In the genomic region with DNA sequence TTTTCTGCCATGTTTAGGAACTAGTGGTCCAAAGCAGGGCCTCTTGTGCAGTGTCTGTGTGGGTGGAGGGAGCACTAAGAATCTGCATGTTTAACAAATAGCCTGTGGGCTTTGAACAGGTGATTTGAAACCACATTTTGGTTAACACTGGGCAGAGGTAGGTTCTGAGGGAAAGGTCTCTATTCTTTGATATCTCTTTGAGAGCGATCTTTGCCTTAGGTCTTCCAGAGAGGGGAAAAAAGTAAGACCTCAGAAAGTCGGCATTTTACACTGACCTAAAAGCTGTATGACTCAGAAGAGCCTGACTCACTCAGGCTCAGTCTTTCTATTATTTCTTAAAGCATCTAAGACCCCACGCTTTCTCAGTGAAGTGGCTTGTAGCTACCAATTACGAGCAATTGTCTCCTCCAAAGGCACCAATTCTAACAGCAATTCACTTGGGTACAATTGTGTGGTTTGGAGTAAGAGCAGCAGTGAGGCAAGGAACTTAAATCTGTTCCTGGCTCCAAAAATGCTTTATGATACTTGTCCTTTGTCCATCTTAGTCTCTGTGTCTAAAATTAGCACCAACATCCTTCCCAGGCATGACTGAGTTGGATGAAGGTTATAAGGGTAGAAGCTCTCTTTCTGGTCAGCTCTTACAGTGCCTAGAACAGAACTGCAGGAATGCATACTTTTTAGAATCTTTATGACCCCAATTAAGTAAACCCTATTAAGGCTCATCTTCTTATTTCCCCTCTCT, we compare ENCODE assay signal across 6 cellular contexts. TPM values are rescaled to one million over a fixed set of nuclear protein-coding genes. Genes with fewer than 3 reads are reported as not detected.
DNase-seq lines count a peak whose midpoint lies in the region; ATAC-seq, FAIRE-seq and TF ChIP-seq lines count a peak whose summit lies in the region.

No MANE protein-coding gene starts in this region.

- in situ Hi-C loops in K562 (cut with MboI) = no loop called here

- POLR2A ChIA-PET in K562 (lab: Yijun Ruan, JAX) = interaction anchor here (2.1 kb wide), 1 partner anchor 13 kb away, joined by 7 read pairs; no protein-coding TSS in a partner anchor

- no peaks in the 10 kb centered on the region for H3K9me3 ChIP-seq in K562 (replicated peaks; ENCODE audit: control insufficient read depth, insufficient read depth, low read depth, low read length)
- no peaks in the 10 kb centered on the region for H3K9me3 ChIP-seq in pancreas

- peak overlapping the region; percentile 69 for H3K4me3 Mint-ChIP-seq in HFFc6

- H3K27me3 Mint-ChIP-seq in HFFc6 (ENCODE audit: insufficient read depth) = no peaks in the 10 kb centered on the region; the same call in 1 of the 2 replicates

- H3K4me3 ChIP-seq in K562 (no peak overlapping the region), pancreas (no peak overlapping the region)

- no peak for TF ChIP-seq POLR2A in K562 (conservative IDR thresholded peaks at IDR 0.05)

- H3K4me1 Mint-ChIP-seq in HFFc6 (ENCODE audit: low read depth) = peaks cover 32% of the 10 kb centered on the region

- H3K27ac ChIP-seq in K562 (ENCODE audit: extremely low read depth, low read depth, low read length) (no peak overlapping the region), pancreas (no peak overlapping the region)

- no peaks in the 10 kb centered on the region for H3K27me3 ChIP-seq in K562 (ENCODE audit: control insufficient read depth in 2 of 2, insufficient read depth in 2 of 2, low read length in 2 of 2)
- no peaks in the 10 kb centered on the region for H3K27me3 ChIP-seq in pancreas

- TF ChIP-seq EP300 in K562 (IDR thresholded peaks at IDR 0.05; ENCODE audit: low read length) = no peak

- H3K36me3 Mint-ChIP-seq in HFFc6 (ENCODE audit: low read depth) = peaks cover 32% of the 10 kb centered on the region

- no peak for FAIRE-seq in K562 (lab: Jason Lieb, UNC)
- FAIRE-seq in pancreas (lab: Jason Lieb, UNC) = no peak

- DNase-seq in HFFc6 (peak; percentile 47), K562 (ENCODE audit: extremely low read depth in 1 of 4, low spot score in 3 of 4) (no peak), pancreas (no peak), NCI-H1048 (lab: John Stamatoyannopoulos, UW) (no peak), superior temporal gyrus (ENCODE audit: extremely low spot score) (no peak), cerebellar nuclear complex (lab: John Stamatoyannopoulos, UW) (no peak)

- no peak; the same call in 2 of the 3 replicates for ATAC-seq in K562
- peak in 3 of 4 donors; percentile 14 to 54 (median 52) for ATAC-seq in pancreas

- H3K36me3 ChIP-seq in K562 (ENCODE audit: control insufficient read depth, insufficient read depth, low read length) = peaks cover 80% of the 10 kb centered on the region
- H3K36me3 ChIP-seq in pancreas = peaks cover 0 to 35% (median 15%) of the 10 kb centered on the region in 3 donors

- no peaks in the 10 kb centered on the region for H3K79me2 ChIP-seq in K562 (ENCODE audit: control insufficient read depth, insufficient read depth, low read length)

- no peak overlapping the region for H3K9ac ChIP-seq in K562 (ENCODE audit: insufficient read depth in 1 of 2, low read depth in 2 of 2, low read length in 2 of 2)

- WGBS in K562 (ENCODE audit: insufficient coverage, low coverage, missing lambda C conversion rate) = 76% methylated on average over 4 of the region's 4 CpGs
- 79 to 86% methylated on average over 4 of the region's 4 CpGs for WGBS in pancreas, 2 donors

- BruUV-seq in K562 (replicated peaks; lab: Mats Ljungman, UMichigan) = no TSS peak

- no peak overlapping the region for H3K4me2 ChIP-seq in K562 (ENCODE audit: insufficient read depth, low read length)

- H4K20me1 ChIP-seq in K562 (replicated peaks; ENCODE audit: control insufficient read depth, insufficient read depth, low read length) = no peaks in the 10 kb centered on the region

- CTCF ChIA-PET in K562 (lab: Yijun Ruan, JAX; ENCODE audit: low intra/inter-chr PET ratio) = no interaction called here

- H3K9me1 ChIP-seq in K562 (ENCODE audit: control insufficient read depth, insufficient read depth, low read length) = no peaks in the 10 kb centered on the region

- H3K4me1 ChIP-seq in K562 (replicated peaks in 1 of 2; ENCODE audit: control insufficient read depth in 2 of 2, insufficient read depth in 2 of 2, low read length in 2 of 2) (no peaks in the 10 kb centered on the region; a peak in 1 of 5 replicates), pancreas (no peaks in the 10 kb centered on the region)

- intact Hi-C loops in K562 (cut with micrococcal nuclease) = no loop called here
- intact Hi-C loops in pancreas (cut with DNase I) = no loop called here

- H3K9me3 Mint-ChIP-seq in HFFc6 = no peaks in the 10 kb centered on the region

- peak overlapping the region; percentile 88 for H3K27ac Mint-ChIP-seq in HFFc6

- no peak for TF ChIP-seq RAD21 in K562 (CRISPR knock-in tag; conservative IDR thresholded peaks at IDR 0.05 in 1 of 2, IDR thresholded peaks at IDR 0.05 in 1 of 2)

- TF ChIP-seq CTCF in HFFc6 (IDR thresholded peaks at IDR 0.05) (no peak), K562 (IDR thresholded peaks at IDR 0.05 in 2 of 3, conservative IDR thresholded peaks at IDR 0.05 in 1 of 3; ENCODE audit: insufficient read depth in 2 of 3, low read depth in 1 of 3, low read length in 3 of 3) (no peak), pancreas (IDR thresholded peaks at IDR 0.05) (no peak)

- H2AFZ ChIP-seq in K562 (ENCODE audit: low read depth, low read length) = no peak overlapping the region

RNA-seq across cellular contexts. Expression of a gene that starts 8.8 kb away (rescaled TPM):
- 10 to 100 TPM; 55.5 to 66.1 (median 59.0) TPM for total RNA-seq in HFFc6 (2021; fragmentation: NEBNext Ultra II Directional; extraction: Animal tissue kit (Norgen Biotek cat#: 25700))
- 38.8 and 45.9 TPM in 2 replicates for total RNA-seq in K562 (2011; cell fraction: chromatin; rRNA removed; ENCODE audit: low replicate concordance)
- 28.3 and 32.6 TPM in 2 replicates for total RNA-seq in K562 (2011; cell fraction: nucleolus; rRNA removed)
- total RNA-seq in K562 (2011; cell fraction: nucleoplasm; rRNA removed) = 30.9 and 46.0 TPM in 2 replicates
- total RNA-seq in K562 (2014; rRNA removed) = 53.3 and 65.7 TPM in 2 replicates
- total RNA-seq in K562 (2014; rRNA removed; fragmentation: Illumina TruSeq; extraction: Trizol) = 29.1 and 29.3 TPM in 2 replicates
- total RNA-seq in K562 (2015; rRNA removed; fragmentation: Illumina TruSeq; extraction: Trizol) = 28.3 and 31.8 TPM in 2 replicates
- total RNA-seq in K562 (2021) = 38.9 and 39.5 TPM in 2 replicates
- 94.1 and 95.6 TPM in 2 replicates for polyA plus RNA-seq in K562 (2011; rRNA removed)
- polyA plus RNA-seq in K562 (2011; cell fraction: cytosol; rRNA removed) = 76.7 and 80.9 TPM in 2 replicates
- polyA plus RNA-seq in K562 (2011; cell fraction: nucleus; rRNA removed) = 48.0 and 48.4 TPM in 2 replicates
- polyA plus RNA-seq in K562 (2012) = 43.7 and 47.1 TPM in 2 replicates
- 52.4 and 55.6 TPM in 2 replicates for polyA plus RNA-seq in K562 (2014; fragmentation: Illumina TruSeq; extraction: Trizol)
- polyA plus RNA-seq in K562 (2014; fragmentation: Nextera tagmentation; extraction: Ambion mirVana) = 10 to 100 TPM; 10.6 to 16.1 TPM
- polyA plus RNA-seq in K562 (2014; rRNA removed) = 58.7 and 68.3 TPM in 2 replicates
- polyA minus RNA-seq in K562 (2011; rRNA and poly(A)+ RNA removed) = 50.6 and 57.5 TPM in 2 replicates
- polyA minus RNA-seq in K562 (2011; cell fraction: cytosol; rRNA and poly(A)+ RNA removed) = 29.7 and 30.0 TPM in 2 replicates
- 13.5 and 25.0 TPM in 2 replicates for polyA minus RNA-seq in K562 (2011; cell fraction: nucleus; rRNA and poly(A)+ RNA removed)
- total RNA-seq in pancreas = 10 to 100 TPM; 11.2 to 22.1 (median 16.6) TPM
- polyA plus RNA-seq in pancreas = 10 to 100 TPM; 12.4 to 19.0 TPM

RNA-seq across cellular contexts. Expression of a gene that starts 39.7 kb away (rescaled TPM):
- total RNA-seq in HFFc6 (2021; fragmentation: NEBNext Ultra II Directional; extraction: Animal tissue kit (Norgen Biotek cat#: 25700)) = 10 to 100 TPM in 1 of 6 experiments, 1 to 10 TPM in 5; 5.4 to 11.6 (median 7.6) TPM
- 14.6 and 47.0 TPM in 2 replicates for total RNA-seq in K562 (2011; cell fraction: chromatin; rRNA removed; ENCODE audit: low replicate concordance)
- total RNA-seq in K562 (2011; cell fraction: nucleolus; rRNA removed) = 8.0 and 12.2 TPM in 2 replicates
- total RNA-seq in K562 (2011; cell fraction: nucleoplasm; rRNA removed) = 14.7 and 15.5 TPM in 2 replicates
- 5.9 and 8.0 TPM in 2 replicates for total RNA-seq in K562 (2014; rRNA removed)
- total RNA-seq in K562 (2014; rRNA removed; fragmentation: Illumina TruSeq; extraction: Trizol) = 14.5 and 16.7 TPM in 2 replicates
- total RNA-seq in K562 (2015; rRNA removed; fragmentation: Illumina TruSeq; extraction: Trizol) = 14.5 and 15.3 TPM in 2 replicates
- 8.8 and 12.0 TPM in 2 replicates for total RNA-seq in K562 (2021)
- polyA plus RNA-seq in K562 (2011; rRNA removed) = 8.7 and 11.9 TPM in 2 replicates
- polyA plus RNA-seq in K562 (2011; cell fraction: cytosol; rRNA removed) = 3.4 and 5.1 TPM in 2 replicates
- 13.2 and 15.3 TPM in 2 replicates for polyA plus RNA-seq in K562 (2011; cell fraction: nucleus; rRNA removed)
- polyA plus RNA-seq in K562 (2012) = 5.0 TPM in 2 replicates
- polyA plus RNA-seq in K562 (2014; fragmentation: Illumina TruSeq; extraction: Trizol) = 8.6 TPM in 2 replicates
- polyA plus RNA-seq in K562 (2014; fragmentation: Nextera tagmentation; extraction: Ambion mirVana) = 10 to 100 TPM in 1 of 2 experiments, 1 to 10 TPM in 1; 6.8 to 10.7 TPM
- 4.6 and 6.1 TPM in 2 replicates for polyA plus RNA-seq in K562 (2014; rRNA removed)
- 60.6 and 67.0 TPM in 2 replicates for polyA minus RNA-seq in K562 (2011; rRNA and poly(A)+ RNA removed)
- 5.5 and 11.5 TPM in 2 replicates for polyA minus RNA-seq in K562 (2011; cell fraction: cytosol; rRNA and poly(A)+ RNA removed)
- 13.2 and 21.1 TPM in 2 replicates for polyA minus RNA-seq in K562 (2011; cell fraction: nucleus; rRNA and poly(A)+ RNA removed)
- total RNA-seq in pancreas = 10 to 100 TPM in 5 of 6 donors, 1 to 10 TPM in 1; 9.4 to 23.5 (median 12.0) TPM
- 10 to 100 TPM; 14.7 to 20.8 TPM for polyA plus RNA-seq in pancreas

RNA-seq across cellular contexts. Expression of a gene that starts 52.3 kb away (rescaled TPM):
- total RNA-seq in HFFc6 (2021; fragmentation: NEBNext Ultra II Directional; extraction: Animal tissue kit (Norgen Biotek cat#: 25700)) = 10 to 100 TPM in 4 of 6 experiments, 1 to 10 TPM in 2; 5.9 to 14.9 (median 11.7) TPM
- 33.7 and 68.8 TPM in 2 replicates for total RNA-seq in K562 (2011; cell fraction: chromatin; rRNA removed; ENCODE audit: low replicate concordance)
- 20.2 and 25.4 TPM in 2 replicates for total RNA-seq in K562 (2011; cell fraction: nucleolus; rRNA removed)
- total RNA-seq in K562 (2011; cell fraction: nucleoplasm; rRNA removed) = 59.5 and 106 TPM in 2 replicates
- total RNA-seq in K562 (2014; rRNA removed) (37.7 and 57.6 TPM in 2 replicates), K562 (2014; rRNA removed; fragmentation: Illumina TruSeq; extraction: Trizol) (45.8 and 55.9 TPM in 2 replicates), K562 (2015; rRNA removed; fragmentation: Illumina TruSeq; extraction: Trizol) (35.3 and 35.5 TPM in 2 replicates), K562 (2021) (19.9 and 23.3 TPM in 2 replicates), pancreas (1 to 10 TPM; 2.9 to 9.1 (median 5.0) TPM)
- polyA plus RNA-seq in K562 (2011; rRNA removed) (47.2 and 67.6 TPM in 2 replicates), K562 (2014; fragmentation: Illumina TruSeq; extraction: Trizol) (52.3 and 54.1 TPM in 2 replicates), K562 (2014; fragmentation: Nextera tagmentation; extraction: Ambion mirVana) (100 to 1,000 TPM; 105 to 113 TPM), K562 (2014; rRNA removed) (69.0 and 97.2 TPM in 2 replicates), pancreas (10 to 100 TPM; 11.7 to 17.4 TPM)
- polyA plus RNA-seq in K562 (2011; cell fraction: cytosol; rRNA removed) = 16.7 and 38.7 TPM in 2 replicates
- 21.5 and 27.6 TPM in 2 replicates for polyA plus RNA-seq in K562 (2011; cell fraction: nucleus; rRNA removed)
- 38.2 and 69.1 TPM in 2 replicates for polyA plus RNA-seq in K562 (2012)
- polyA minus RNA-seq in K562 (2011; rRNA and poly(A)+ RNA removed) = 20.1 and 22.2 TPM in 2 replicates
- 9.2 and 9.9 TPM in 2 replicates for polyA minus RNA-seq in K562 (2011; cell fraction: cytosol; rRNA and poly(A)+ RNA removed)
- 10.9 and 14.8 TPM in 2 replicates for polyA minus RNA-seq in K562 (2011; cell fraction: nucleus; rRNA and poly(A)+ RNA removed)

RNA-seq across cellular contexts. Expression of a gene that starts 56.1 kb away (rescaled TPM):
- total RNA-seq in HFFc6 (2021; fragmentation: NEBNext Ultra II Directional; extraction: Animal tissue kit (Norgen Biotek cat#: 25700)) = 1 to 10 TPM in 4 of 6 experiments, under 1 TPM in 2; 0.87 to 2.9 (median 2.7) TPM
- total RNA-seq in K562 (2011; cell fraction: chromatin; rRNA removed; ENCODE audit: low replicate concordance) = 0.23 and 0.65 TPM in 2 replicates
- total RNA-seq in K562 (2011; cell fraction: nucleolus; rRNA removed) = 0.79 and 1.2 TPM in 2 replicates
- total RNA-seq in K562 (2011; cell fraction: nucleoplasm; rRNA removed) = 0.51 and 0.69 TPM in 2 replicates
- total RNA-seq in K562 (2014; rRNA removed) (0.18 and 0.90 TPM in 2 replicates), K562 (2014; rRNA removed; fragmentation: Illumina TruSeq; extraction: Trizol) (0.22 and 0.32 TPM in 2 replicates), K562 (2015; rRNA removed; fragmentation: Illumina TruSeq; extraction: Trizol) (0.11 and 0.34 TPM in 2 replicates), K562 (2021) (0.29 and 0.44 TPM in 2 replicates), pancreas (1 to 10 TPM in 4 of 6 donors, under 1 TPM in 2; 0.73 to 4.7 (median 1.8) TPM)
- polyA plus RNA-seq in K562 (2011; rRNA removed) (0.14 and 0.20 TPM in 2 replicates), K562 (2014; fragmentation: Illumina TruSeq; extraction: Trizol) (0.18 and 0.54 TPM in 2 replicates), K562 (2014; fragmentation: Nextera tagmentation; extraction: Ambion mirVana) (under 1 TPM; 0.04 to 0.07 TPM), K562 (2014; rRNA removed) (0.30 and 0.66 TPM in 2 replicates), pancreas (1 to 10 TPM; 1.5 to 1.8 TPM)
- polyA plus RNA-seq in K562 (2011; cell fraction: cytosol; rRNA removed) = 0.03 and 0.07 TPM in 2 replicates
- 0.06 and 0.31 TPM in 2 replicates for polyA plus RNA-seq in K562 (2011; cell fraction: nucleus; rRNA removed)
- 0.10 and 0.29 TPM in 2 replicates for polyA plus RNA-seq in K562 (2012)
- 0.06 and 0.14 TPM in 2 replicates for polyA minus RNA-seq in K562 (2011; rRNA and poly(A)+ RNA removed)
- not detected in 2 replicates for polyA minus RNA-seq in K562 (2011; cell fraction: cytosol; rRNA and poly(A)+ RNA removed)
- 0.22 and 0.40 TPM in 2 replicates for polyA minus RNA-seq in K562 (2011; cell fraction: nucleus; rRNA and poly(A)+ RNA removed)

RNA-seq across cellular contexts. Expression of a gene that starts 57.9 kb away (rescaled TPM):
- 1 to 10 TPM in 3 of 6 experiments, under 1 TPM in 3; 0.43 to 1.4 (median 1.1) TPM for total RNA-seq in HFFc6 (2021; fragmentation: NEBNext Ultra II Directional; extraction: Animal tissue kit (Norgen Biotek cat#: 25700))
- 5.4 and 5.8 TPM in 2 replicates for total RNA-seq in K562 (2011; cell fraction: chromatin; rRNA removed; ENCODE audit: low replicate concordance)
- 3.0 and 4.5 TPM in 2 replicates for total RNA-seq in K562 (2011; cell fraction: nucleolus; rRNA removed)
- 3.9 and 4.5 TPM in 2 replicates for total RNA-seq in K562 (2011; cell fraction: nucleoplasm; rRNA removed)
- total RNA-seq in K562 (2014; rRNA removed) (5.1 and 8.8 TPM in 2 replicates), K562 (2014; rRNA removed; fragmentation: Illumina TruSeq; extraction: Trizol) (6.6 and 7.9 TPM in 2 replicates), K562 (2015; rRNA removed; fragmentation: Illumina TruSeq; extraction: Trizol) (6.2 and 8.5 TPM in 2 replicates), K562 (2021) (4.7 and 6.3 TPM in 2 replicates), pancreas (1 to 10 TPM; 2.6 to 7.0 (median 3.6) TPM)
- polyA plus RNA-seq in K562 (2011; rRNA removed) (4.3 and 8.4 TPM in 2 replicates), K562 (2014; fragmentation: Illumina TruSeq; extraction: Trizol) (7.7 and 7.9 TPM in 2 replicates), K562 (2014; fragmentation: Nextera tagmentation; extraction: Ambion mirVana) (1 to 10 TPM; 7.0 to 9.2 TPM), K562 (2014; rRNA removed) (3.7 and 6.7 TPM in 2 replicates), pancreas (10 to 100 TPM; 11.9 to 12.1 TPM)
- 2.7 and 3.3 TPM in 2 replicates for polyA plus RNA-seq in K562 (2011; cell fraction: cytosol; rRNA removed)
- 4.9 and 5.4 TPM in 2 replicates for polyA plus RNA-seq in K562 (2011; cell fraction: nucleus; rRNA removed)
- 5.6 and 9.0 TPM in 2 replicates for polyA plus RNA-seq in K562 (2012)
- 3.2 and 6.8 TPM in 2 replicates for polyA minus RNA-seq in K562 (2011; rRNA and poly(A)+ RNA removed)
- polyA minus RNA-seq in K562 (2011; cell fraction: cytosol; rRNA and poly(A)+ RNA removed) = 1.7 and 4.8 TPM in 2 replicates
- 3.2 and 3.6 TPM in 2 replicates for polyA minus RNA-seq in K562 (2011; cell fraction: nucleus; rRNA and poly(A)+ RNA removed)
